In the genomic region with DNA sequence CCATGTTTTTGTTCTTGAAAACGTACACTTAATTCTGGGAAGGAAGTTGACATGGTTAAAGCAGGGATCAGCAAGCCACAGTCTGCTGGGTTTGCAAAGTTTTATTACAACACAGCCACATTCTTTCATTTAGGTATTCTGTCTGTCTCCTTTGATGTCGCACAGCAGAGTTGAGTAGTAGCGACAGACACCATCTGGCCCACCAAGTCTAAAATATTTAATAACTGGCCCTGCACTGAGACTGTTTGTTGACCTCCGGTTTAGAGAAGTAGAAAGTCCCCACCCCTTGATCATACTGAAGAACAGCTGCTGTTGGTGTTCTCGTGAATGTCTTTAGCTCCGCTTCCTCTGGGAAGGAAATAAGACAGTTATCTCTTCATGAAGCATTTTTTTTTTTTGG, we compare ENCODE assay signal across 9 cellular contexts.
DNase-seq lines count a peak whose midpoint lies in the region; ATAC-seq and TF ChIP-seq lines count a peak whose summit lies in the region.
"Had no signal": no experiment of that assay in that cellular context is flagged by ENCODE, and none has a peak within 500 bp of the region (broad histone marks: within the 10 kb centered on the region; RNA-seq: fewer than 3 reads in every experiment).

No MANE protein-coding gene starts in this region.

- no peak overlapping the region for H2AK5ac ChIP-seq in H9 (ENCODE audit: insufficient read length, low read length)

- POLR2A ChIA-PET in naive thymus-derived CD4-positive, alpha-beta T cell (lab: Charles Lee) = no interaction called here

- no peak overlapping the region for H3K4me3 ChIP-seq in naive thymus-derived CD4-positive, alpha-beta T cell (ENCODE audit: low read length)
- no peak overlapping the region for H3K4me3 ChIP-seq in HAP-1
- H3K4me3 ChIP-seq: cardiac muscle cell had no signal

- no peaks in the 10 kb centered on the region for H3K27me3 ChIP-seq in naive thymus-derived CD4-positive, alpha-beta T cell (ENCODE audit: control insufficient read depth in 2 of 2, insufficient read depth in 2 of 2, low read length in 2 of 2)
- H3K27me3 ChIP-seq in H9 (ENCODE audit: insufficient read depth, low read length) (no peaks in the 10 kb centered on the region), HAP-1 (ENCODE audit: low read depth) (no peaks in the 10 kb centered on the region)
- H3K27me3 ChIP-seq: cardiac muscle cell had no signal

- no peak overlapping the region for H2BK12ac ChIP-seq in H9 (ENCODE audit: insufficient read length, low read depth, low read length)

- H3K23ac ChIP-seq in H9 (ENCODE audit: insufficient read length, low read depth, low read length) = no peak overlapping the region

- no peak overlapping the region for H4K5ac ChIP-seq in H9 (ENCODE audit: insufficient read length, low read depth, low read length)

- no peak overlapping the region for H4K91ac ChIP-seq in H9 (ENCODE audit: insufficient read length, low read depth, low read length)

- H3K36me3 ChIP-seq in naive thymus-derived CD4-positive, alpha-beta T cell (ENCODE audit: control insufficient read depth in 2 of 3, insufficient read depth in 3 of 3, low read length in 3 of 3) = peaks cover 0 to 3% (median 0%) of the 10 kb centered on the region in 3 experiments
- H3K36me3 ChIP-seq in HAP-1 (replicated peaks) = no peaks in the 10 kb centered on the region
- H3K36me3 ChIP-seq: cardiac muscle cell had no signal

- intact Hi-C loops in naive thymus-derived CD4-positive, alpha-beta T cell (cut with micrococcal nuclease) = loop anchor here in 1 of 2 donors (1.0 kb wide), 1 partner anchor 10 kb away; no protein-coding TSS in a partner anchor

- no peak overlapping the region for H2BK5ac ChIP-seq in H9 (ENCODE audit: insufficient read length, low read length)

- no peak overlapping the region for H2BK120ac ChIP-seq in H9 (ENCODE audit: low read depth, low read length, poor library complexity, severe bottlenecking)

- ATAC-seq in GM18873 (IDR thresholded peaks at IDR 0.05; ENCODE audit: low FRiP score, unreplicated experiment) = peak; percentile 84
- ATAC-seq in HG02678 (IDR thresholded peaks at IDR 0.05; ENCODE audit: unreplicated experiment) = peak; percentile 78
- peak; percentile 54 for ATAC-seq in naive thymus-derived CD4-positive, alpha-beta T cell

- no peak for TF ChIP-seq CTCF in H9 (conservative IDR thresholded peaks at IDR 0.05)

- H3K79me1 ChIP-seq in H9 (ENCODE audit: insufficient read depth, low read depth, low read length, poor library complexity, severe bottlenecking) = no peaks in the 10 kb centered on the region

- no CpG with 5 or more reads among the region's 6 CpGs for WGBS in H9 (ENCODE audit: extremely low coverage, insufficient read length, low lambda C conversion rate)

- H3K23me2 ChIP-seq in H9 (ENCODE audit: insufficient read length, low read depth, low read length, poor library complexity, severe bottlenecking) = no peaks in the 10 kb centered on the region

- no peaks in the 10 kb centered on the region for H3K9me3 ChIP-seq in naive thymus-derived CD4-positive, alpha-beta T cell (ENCODE audit: control insufficient read depth in 2 of 3, low read length in 3 of 3)
- H3K9me3 ChIP-seq in H9 (ENCODE audit: control insufficient read depth, low read depth, low read length) = no peaks in the 10 kb centered on the region
- no peaks in the 10 kb centered on the region for H3K9me3 ChIP-seq in HAP-1

- H3K36me3 Mint-ChIP-seq in naive thymus-derived CD4-positive, alpha-beta T cell = peaks cover 9 to 43% (median 27%) of the 10 kb centered on the region in 5 donors
- H3K36me3 Mint-ChIP-seq in H9 (ENCODE audit: insufficient read depth in 1 of 3, low read depth in 3 of 3) = peaks cover 0 to 8% (median under 1%) of the 10 kb centered on the region in 3 experiments; a peak in 4 of 7 replicates

- CTCF ChIA-PET in naive thymus-derived CD4-positive, alpha-beta T cell (lab: Charles Lee) = interaction anchor here (0.6 kb wide), 1 partner anchor 133 kb away, joined by 3 read pairs; no protein-coding TSS in a partner anchor

- no peak overlapping the region for H3K4ac ChIP-seq in H9 (ENCODE audit: low read depth, low read length)

- no peak overlapping the region for H2BK20ac ChIP-seq in H9 (ENCODE audit: low read depth, low read length, poor library complexity, severe bottlenecking)

- H3T11ph ChIP-seq in H9 (ENCODE audit: low read length) = no peak overlapping the region

- H3K56ac ChIP-seq in H9 (ENCODE audit: insufficient read length, low read depth, low read length) = no peak overlapping the region

- peaks cover 0 to 8% (median 1%) of the 10 kb centered on the region in 11 donors for H3K9me3 Mint-ChIP-seq in naive thymus-derived CD4-positive, alpha-beta T cell
- peaks cover 0 to 7% of the 10 kb centered on the region in 2 experiments; a peak in 3 of 5 replicates for H3K9me3 Mint-ChIP-seq in H9

- H3K18ac ChIP-seq in H9 (ENCODE audit: insufficient read length, low read depth, low read length) = no peak overlapping the region

- peak; percentile 59 for DNase-seq in RPMI7951 (ENCODE audit: low read depth)
- DNase-seq in naive thymus-derived CD4-positive, alpha-beta T cell = no peak
- no peak for DNase-seq in H9
- no peak for DNase-seq in Ammon's horn (ENCODE audit: low spot score)
- DNase-seq in SIG-M5 treated with dmso at 0.1 percent for 504 hours (lab: John Stamatoyannopoulos, UW; ENCODE audit: unreplicated experiment) = no peak
- no peak for DNase-seq in HAP-1 (ENCODE audit: low spot score in 2 of 2)

- peaks cover 8 to 60% (median 38%) of the 10 kb centered on the region in 7 donors for H3K4me1 Mint-ChIP-seq in naive thymus-derived CD4-positive, alpha-beta T cell
- H3K4me1 Mint-ChIP-seq in H9 = no peaks in the 10 kb centered on the region

- H3K27ac ChIP-seq in naive thymus-derived CD4-positive, alpha-beta T cell (ENCODE audit: low read depth, low read length) = no peak overlapping the region
- no peak overlapping the region for H3K27ac ChIP-seq in H9 (ENCODE audit: insufficient read length, low read depth, low read length)
- H3K27ac ChIP-seq: cardiac muscle cell had no signal

- in situ Hi-C loops in HAP-1 (cut with MboI; ENCODE audit: low sequenced_read_pairs) = no loop called here

- H3K4me2 ChIP-seq in H9 (ENCODE audit: insufficient read depth, insufficient read length, low read length) = no peak overlapping the region

- no peak overlapping the region for H2BK15ac ChIP-seq in H9 (ENCODE audit: low read depth, low read length)

- no peaks in the 10 kb centered on the region for H3K27me3 Mint-ChIP-seq in naive thymus-derived CD4-positive, alpha-beta T cell
- no peaks in the 10 kb centered on the region for H3K27me3 Mint-ChIP-seq in H9 (ENCODE audit: low read depth)

- H4K8ac ChIP-seq in H9 (replicated peaks; ENCODE audit: insufficient read length, low read depth, low read length) = no peak overlapping the region

- H3K4me1 ChIP-seq in naive thymus-derived CD4-positive, alpha-beta T cell (ENCODE audit: control insufficient read depth in 2 of 2, insufficient read depth in 2 of 2, low read length in 2 of 2) = no peaks in the 10 kb centered on the region
- no peaks in the 10 kb centered on the region for H3K4me1 ChIP-seq in H9 (ENCODE audit: insufficient read depth, low read length)
- no peaks in the 10 kb centered on the region for H3K4me1 ChIP-seq in HAP-1

- H3K4me3 Mint-ChIP-seq in naive thymus-derived CD4-positive, alpha-beta T cell = peak overlapping the region in 8 of 10 donors; percentile 5 to 86 (median 36)
- H3K4me3 Mint-ChIP-seq in H9 = no peak overlapping the region

- no peak overlapping the region for H3K14ac ChIP-seq in H9 (ENCODE audit: insufficient read depth, low read length)

- no peaks in the 10 kb centered on the region for H4K20me1 ChIP-seq in H9 (ENCODE audit: control insufficient read depth, insufficient read depth, insufficient read length)

- peak overlapping the region in 4 of 9 donors; percentile 31 to 87 (median 45) for H3K27ac Mint-ChIP-seq in naive thymus-derived CD4-positive, alpha-beta T cell
- H3K27ac Mint-ChIP-seq in H9 = no peak overlapping the region; a peak in 1 of 7 replicates

- no peaks in the 10 kb centered on the region for H3K79me2 ChIP-seq in H9 (ENCODE audit: insufficient read depth, low read length)

- H3K9ac ChIP-seq in H9 (ENCODE audit: extremely low read depth, insufficient read length, low read length) = no peak overlapping the region

- no peak overlapping the region for H2AFZ ChIP-seq in H9 (ENCODE audit: low read length)

Comparison
In these comparisons a context has a peak if more than half of its experiments do, and no peak if none do; other contexts are left out.
1. H3K4me3 Mint-ChIP-seq: peak in naive thymus-derived CD4-positive, alpha-beta T cell (8 of 10); none in H9 (0 of 2).
2. Peak in every context shown above with its lines, with median percentiles within 50 percentile points of each other: ATAC-seq.